In genomic region chr19:39506944-39507714, GRCh38 we compare ENCODE assay signal across 8 cellular contexts. TPM values are rescaled to one million over a fixed set of nuclear protein-coding genes. Genes with fewer than 3 reads are reported as not detected.
DNase-seq lines count a peak whose midpoint lies in the region; ATAC-seq and TF ChIP-seq lines count a peak whose summit lies in the region.

No MANE protein-coding gene starts in this region.

- intact Hi-C loops in right lobe of liver (cut with DNase I), result no loop called here

- no peak for TF ChIP-seq POLR2A in right lobe of liver (IDR thresholded peaks at IDR 0.05)

- WGBS in right lobe of liver (ENCODE audit: insufficient coverage, low coverage, low lambda C conversion rate, missing lambda C conversion rate), result 5% methylated on average over 14 of the region's 96 CpGs

- TF ChIP-seq CTCF in GM06990 (IDR thresholded peaks at IDR 0.05; ENCODE audit: insufficient read depth, low read length, poor library complexity, severe bottlenecking) (no peak), LNCaP clone FGC (IDR thresholded peaks at IDR 0.05; ENCODE audit: control insufficient read depth, extremely low read depth, insufficient read depth) (no peak), right lobe of liver (IDR thresholded peaks at IDR 0.05) (no peak)

- no peaks in the 10 kb centered on the region for H3K4me1 ChIP-seq in right lobe of liver

- peak in 1 of 4 donors; percentile 32 for ATAC-seq in right lobe of liver
- ATAC-seq in HG03097 (IDR thresholded peaks at IDR 0.05; ENCODE audit: low FRiP score, unreplicated experiment), result no peak

- DNase-seq in GM06990 (ENCODE audit: extremely low read depth, insufficient read length), result peak; percentile 91
- DNase-seq in LNCaP clone FGC (ENCODE audit: low read depth), result peak; percentile 35
- DNase-seq in T-helper 2 cell, result peak in 4 of 5 experiments; percentile 28 to 86 (median 44)
- peak; percentile 52 for DNase-seq in cerebellar cortex (ENCODE audit: low spot score)
- no peak for DNase-seq in right lobe of liver
- DNase-seq in stimulated activated CD8-positive, alpha-beta memory T cell treated with anti-CD3 and anti-CD28 coated beads, Interleukin-2, amount 100 ng/mL, for 48 hours (ENCODE audit: low read depth in 2 of 2), result peak; percentile 54 to 60
- DNase-seq in A172 (ENCODE audit: low spot score), result no peak

- H3K27ac ChIP-seq in right lobe of liver, result no peak overlapping the region

- no peaks in the 10 kb centered on the region for H3K9me3 ChIP-seq in right lobe of liver

- peak overlapping the region; percentile 68 for H3K4me3 ChIP-seq in GM06990 (replicated peaks; ENCODE audit: low read depth, low read length)
- peak overlapping the region; percentile 61 for H3K4me3 ChIP-seq in LNCaP clone FGC (ENCODE audit: low read depth, low read length)
- peak overlapping the region in 2 of 3 donors; percentile 5 to 26 for H3K4me3 ChIP-seq in right lobe of liver

- H3K36me3 ChIP-seq in GM06990 (ENCODE audit: control insufficient read depth, insufficient read depth, low read length), result no peaks in the 10 kb centered on the region
- H3K36me3 ChIP-seq in right lobe of liver, result no peaks in the 10 kb centered on the region

- H3K27me3 ChIP-seq in GM06990 (replicated peaks; ENCODE audit: control insufficient read depth, insufficient read depth, low read length) (no peaks in the 10 kb centered on the region), right lobe of liver (no peaks in the 10 kb centered on the region)

RNA-seq across cellular contexts. Expression of gene SELENOV, which starts 7.8 kb away (rescaled TPM):
- not detected for total RNA-seq in right lobe of liver
- not detected in 2 replicates for total RNA-seq in A172 (2014; rRNA removed; shearing (Covaris generic))

RNA-seq across cellular contexts. Expression of gene DLL3, which starts 8.4 kb away (rescaled TPM):
- not detected for total RNA-seq in right lobe of liver
- not detected in 2 replicates for total RNA-seq in A172 (2014; rRNA removed; shearing (Covaris generic))

RNA-seq across cellular contexts. Expression of gene EID2B, which starts 25.5 kb away (rescaled TPM):
- under 1 TPM; 0.18 to 0.78 (median 0.46) TPM for total RNA-seq in right lobe of liver
- 9.4 and 15.8 TPM in 2 replicates for total RNA-seq in A172 (2014; rRNA removed; shearing (Covaris generic))

RNA-seq across cellular contexts. Expression of gene TIMM50, which starts 26.5 kb away (rescaled TPM):
- 10 to 100 TPM; 28.1 to 48.1 (median 31.3) TPM for total RNA-seq in right lobe of liver
- total RNA-seq in A172 (2014; rRNA removed; shearing (Covaris generic)), result 116 and 127 TPM in 2 replicates

RNA-seq across cellular contexts. Expression of gene EID2, which starts 32.8 kb away (rescaled TPM):
- total RNA-seq in right lobe of liver, result 1 to 10 TPM; 4.3 to 7.6 (median 5.4) TPM
- 29.3 and 34.2 TPM in 2 replicates for total RNA-seq in A172 (2014; rRNA removed; shearing (Covaris generic))

Comparison
In these comparisons a context has a peak if more than half of its experiments do, and no peak if none do; other contexts are left out.
1. DNase-seq: peak in GM06990 (single experiment), LNCaP clone FGC (single experiment), T-helper 2 cell (4 of 5), cerebellar cortex (single experiment) and stimulated activated CD8-positive, alpha-beta memory T cell treated with anti-CD3 and anti-CD28 coated beads, Interleukin-2, amount 100 ng/mL, for 48 hours (2 of 2); none in right lobe of liver (0 of 3) and A172 (single experiment).
2. H3K4me3 ChIP-seq: peak in every context shown above with its lines; median percentile 68 in GM06990; 61 in LNCaP clone FGC; 16 in right lobe of liver.